In genomic region chr11:47499614-47500013, GRCh38 we compare ENCODE assay signal across 11 cellular contexts. TPM values are rescaled to one million over a fixed set of nuclear protein-coding genes. Genes with fewer than 3 reads are reported as not detected.
DNase-seq lines count a peak whose midpoint lies in the region; ATAC-seq and TF ChIP-seq lines count a peak whose summit lies in the region.
"Had no signal": no experiment of that assay in that cellular context is flagged by ENCODE, and none has a peak within 500 bp of the region (broad histone marks: within the 10 kb centered on the region; RNA-seq: fewer than 3 reads in every experiment).

No MANE protein-coding gene starts in this region.

- H3K9ac ChIP-seq in mammary epithelial cell (ENCODE audit: insufficient read depth, low read length), result no peak overlapping the region

- H3K4me1 ChIP-seq in mammary epithelial cell (ENCODE audit: insufficient read depth, low read length) (no peaks in the 10 kb centered on the region), lower lobe of right lung (peaks cover 49% of the 10 kb centered on the region), PC-9 (replicated peaks; ENCODE audit: insufficient read depth) (no peaks in the 10 kb centered on the region)

- no peak overlapping the region for H3K4me3 Mint-ChIP-seq in MCF 10A (ENCODE audit: unreplicated experiment)
- no peak overlapping the region for H3K4me3 Mint-ChIP-seq in activated CD4-positive, alpha-beta memory T cell treated with anti-CD3 and anti-CD28 coated beads, Interleukin-2, amount 10 ng/mL, durations not matched to agents 7 days and 5 days
- no peak overlapping the region for H3K4me3 Mint-ChIP-seq in type B pancreatic cell

- peaks cover 8% of the 10 kb centered on the region for H3K36me3 ChIP-seq in mammary epithelial cell (ENCODE audit: insufficient read depth, low read length)
- H3K36me3 ChIP-seq in lower lobe of right lung, result peaks cover 2% of the 10 kb centered on the region
- H3K36me3 ChIP-seq in PC-9 (ENCODE audit: low read depth), result peaks cover 20% of the 10 kb centered on the region; the same call in 1 of the 2 replicates

- H4K20me1 ChIP-seq in mammary epithelial cell (ENCODE audit: insufficient read depth, low read length) (no peaks in the 10 kb centered on the region), PC-9 (ENCODE audit: insufficient read depth) (peaks cover 69% of the 10 kb centered on the region)

- DNase-seq in MCF 10A (ENCODE audit: unreplicated experiment) (no peak), mammary epithelial cell (no peak), lower lobe of right lung (no peak), type B pancreatic cell (ENCODE audit: extremely low spot score, unreplicated experiment) (no peak), HuH-7 (ENCODE audit: low spot score) (no peak), PC-9 (no peak), COLO829 (ENCODE audit: low spot score) (no peak)
- no peak for DNase-seq in activated CD4-positive, alpha-beta memory T cell treated with anti-CD3 and anti-CD28 coated beads, Interleukin-2, amount 10 ng/mL, durations not matched to agents 7 days and 5 days
- DNase-seq: esophagus squamous epithelium, GF-D8 had no signal

- BruUV-seq in MCF 10A (replicated peaks; lab: Mats Ljungman, UMichigan), result no TSS peak
- BruUV-seq in mammary epithelial cell (replicated peaks; lab: Mats Ljungman, UMichigan), result no TSS peak
- no TSS peak for BruUV-seq in PC-9 (replicated peaks; lab: Mats Ljungman, UMichigan)

- intact Hi-C loops in MCF 10A (cut with micrococcal nuclease) (loop anchor here (5.0 kb wide), 1 partner anchor 53 kb away; the partner anchor contains the start of gene CELF1), mammary epithelial cell (cut with micrococcal nuclease) (no loop called here), lower lobe of right lung (cut with DNase I) (no loop called here), PC-9 (cut with micrococcal nuclease; ENCODE audit: unreplicated experiment) (no loop called here)

- H3K27ac Mint-ChIP-seq in MCF 10A (ENCODE audit: low read depth, unreplicated experiment) (peak overlapping the region; percentile 13), type B pancreatic cell (peak overlapping the region; percentile 24)
- H3K27ac Mint-ChIP-seq in activated CD4-positive, alpha-beta memory T cell treated with anti-CD3 and anti-CD28 coated beads, Interleukin-2, amount 10 ng/mL, durations not matched to agents 7 days and 5 days, result peak overlapping the region; percentile 1

- CTCF ChIA-PET in MCF 10A (lab: Yijun Ruan, JAX) (interaction anchor here (0.6 to 1.4 kb wide), 2 partner anchors 9 to 19 kb away, joined by 3 to 4 read pairs; no protein-coding TSS in a partner anchor), mammary epithelial cell (lab: Charles Lee; ENCODE audit: low non-redundant PET) (no interaction called here), PC-9 (lab: Charles Lee) (no interaction called here)
- CTCF ChIA-PET in activated CD4-positive, alpha-beta memory T cell treated with anti-CD3 and anti-CD28 coated beads, Interleukin-2, amount 10 ng/mL, durations not matched to agents 7 days and 5 days (lab: Charles Lee), result interaction anchor here (1.5 kb wide), 1 partner anchor 9 kb away, joined by 6 read pairs; no protein-coding TSS in a partner anchor

- H3K9me3 ChIP-seq in mammary epithelial cell (replicated peaks; ENCODE audit: insufficient read depth, low read length), result no peaks in the 10 kb centered on the region
- no peaks in the 10 kb centered on the region for H3K9me3 ChIP-seq in lower lobe of right lung
- H3K9me3 ChIP-seq in PC-9 (ENCODE audit: insufficient read depth, low read depth), result no peaks in the 10 kb centered on the region
- H3K9me3 ChIP-seq: esophagus squamous epithelium had no signal

- H3K27ac ChIP-seq in mammary epithelial cell (ENCODE audit: insufficient read depth, low read depth, low read length), result no peak overlapping the region
- H3K27ac ChIP-seq in lower lobe of right lung, result peak overlapping the region; percentile 59
- no peak overlapping the region for H3K27ac ChIP-seq in PC-9

- H3K9me3 Mint-ChIP-seq in MCF 10A (ENCODE audit: unreplicated experiment) (no peaks in the 10 kb centered on the region), type B pancreatic cell (no peaks in the 10 kb centered on the region)
- H3K9me3 Mint-ChIP-seq in activated CD4-positive, alpha-beta memory T cell treated with anti-CD3 and anti-CD28 coated beads, Interleukin-2, amount 10 ng/mL, durations not matched to agents 7 days and 5 days, result no peaks in the 10 kb centered on the region

- H3K4me3 ChIP-seq in mammary epithelial cell (replicated peaks in 1 of 3; ENCODE audit: insufficient read depth in 1 of 3, low read depth in 2 of 3, low read length in 3 of 3), result no peak overlapping the region
- no peak overlapping the region for H3K4me3 ChIP-seq in lower lobe of right lung
- no peak overlapping the region for H3K4me3 ChIP-seq in PC-9
- H3K4me3 ChIP-seq: esophagus squamous epithelium, skin epidermis had no signal

- ATAC-seq in lower lobe of right lung, result peak in 1 of 2 donors; percentile 56

- H3K27me3 ChIP-seq in mammary epithelial cell (ENCODE audit: insufficient read depth, low read length) (no peaks in the 10 kb centered on the region), lower lobe of right lung (ENCODE audit: low read depth) (no peaks in the 10 kb centered on the region), PC-9 (ENCODE audit: insufficient read depth, low read depth) (no peaks in the 10 kb centered on the region)
- H3K27me3 ChIP-seq: esophagus squamous epithelium had no signal

- H2AFZ ChIP-seq in mammary epithelial cell (ENCODE audit: low read depth, low read length), result no peak overlapping the region
- H2AFZ ChIP-seq in PC-9, result no peak overlapping the region

- WGBS in mammary epithelial cell (ENCODE audit: low coverage, missing lambda C conversion rate), result 94% methylated on average over 3 of the region's 3 CpGs

- H3K4me1 Mint-ChIP-seq in MCF 10A (ENCODE audit: insufficient read depth, unreplicated experiment) (peaks cover 9% of the 10 kb centered on the region), type B pancreatic cell (ENCODE audit: unreplicated experiment) (peaks cover 34% of the 10 kb centered on the region)
- peaks cover 31% of the 10 kb centered on the region for H3K4me1 Mint-ChIP-seq in activated CD4-positive, alpha-beta memory T cell treated with anti-CD3 and anti-CD28 coated beads, Interleukin-2, amount 10 ng/mL, durations not matched to agents 7 days and 5 days

- peaks cover 99% of the 10 kb centered on the region for H3K79me2 ChIP-seq in mammary epithelial cell (ENCODE audit: insufficient read depth, low read length)
- peaks cover 96% of the 10 kb centered on the region for H3K79me2 ChIP-seq in PC-9 (ENCODE audit: low read depth)

- dilution Hi-C loops in mammary epithelial cell (cut with HindIII; ENCODE audit: low sequenced_read_pairs), result no loop called here

- in situ Hi-C loops in mammary epithelial cell (cut with MboI; ENCODE audit: low sequenced_read_pairs in 2 of 2), result no loop called here

- TF ChIP-seq CTCF in MCF 10A (IDR thresholded peaks at IDR 0.05; ENCODE audit: unreplicated experiment), result no peak
- TF ChIP-seq CTCF in mammary epithelial cell (conservative IDR thresholded peaks at IDR 0.05 in 1 of 2, IDR thresholded peaks at IDR 0.05 in 1 of 2; ENCODE audit: extremely low read depth in 1 of 2, insufficient read depth in 1 of 2, low read depth in 1 of 2, low read length in 2 of 2), result no peak
- no peak for TF ChIP-seq CTCF in lower lobe of right lung (IDR thresholded peaks at IDR 0.05)
- TF ChIP-seq CTCF in type B pancreatic cell (conservative IDR thresholded peaks at IDR 0.05), result no peak
- no peak for TF ChIP-seq CTCF in PC-9 (conservative IDR thresholded peaks at IDR 0.05)

- H3K4me2 ChIP-seq in mammary epithelial cell (ENCODE audit: insufficient read depth, low read depth, low read length), result no peak overlapping the region
- no peak overlapping the region for H3K4me2 ChIP-seq in PC-9

- POLR2A ChIA-PET in MCF 10A (lab: Yijun Ruan, JAX), result interaction anchor here (3.9 kb wide), 1 partner anchor 11 kb away, joined by 17 read pairs; no protein-coding TSS in a partner anchor
- POLR2A ChIA-PET in activated CD4-positive, alpha-beta memory T cell treated with anti-CD3 and anti-CD28 coated beads, Interleukin-2, amount 10 ng/mL, durations not matched to agents 7 days and 5 days (lab: Charles Lee), result interaction anchor here (0.6 kb wide), 1 partner anchor 128 kb away, joined by 3 read pairs; no protein-coding TSS in a partner anchor
- POLR2A ChIA-PET in PC-9 (lab: Charles Lee; ENCODE audit: unreplicated experiment), result no interaction called here

- H3K27me3 Mint-ChIP-seq in MCF 10A (ENCODE audit: insufficient read depth, unreplicated experiment) (no peaks in the 10 kb centered on the region), type B pancreatic cell (no peaks in the 10 kb centered on the region)
- H3K27me3 Mint-ChIP-seq in activated CD4-positive, alpha-beta memory T cell treated with anti-CD3 and anti-CD28 coated beads, Interleukin-2, amount 10 ng/mL, durations not matched to agents 7 days and 5 days, result no peaks in the 10 kb centered on the region

- peaks cover 18% of the 10 kb centered on the region for H3K36me3 Mint-ChIP-seq in MCF 10A (ENCODE audit: insufficient read depth, unreplicated experiment)
- H3K36me3 Mint-ChIP-seq in activated CD4-positive, alpha-beta memory T cell treated with anti-CD3 and anti-CD28 coated beads, Interleukin-2, amount 10 ng/mL, durations not matched to agents 7 days and 5 days (ENCODE audit: low read depth), result peaks cover 30% of the 10 kb centered on the region
- H3K36me3 Mint-ChIP-seq in type B pancreatic cell, result no peaks in the 10 kb centered on the region

- H3K9me2 ChIP-seq in PC-9 (ENCODE audit: insufficient read depth), result no peaks in the 10 kb centered on the region

- peaks cover 28% of the 10 kb centered on the region for H3F3A ChIP-seq in PC-9 (ENCODE audit: insufficient read depth, low read depth)

RNA-seq across cellular contexts. Expression of gene RAPSN, which starts 50.7 kb away (rescaled TPM):
- total RNA-seq in MCF 10A (2022), result 0.51 and 0.64 TPM in 2 replicates
- under 1 TPM; 0.17 to 0.99 TPM for total RNA-seq in mammary epithelial cell
- polyA plus RNA-seq in mammary epithelial cell, result 0.05 TPM
- not detected for polyA minus RNA-seq in mammary epithelial cell
- total RNA-seq in activated CD4-positive, alpha-beta memory T cell treated with anti-CD3 and anti-CD28 coated beads, Interleukin-2, amount 10 ng/mL, durations not matched to agents 7 days and 5 days, result under 1 TPM; 0.30 to 0.65 TPM
- total RNA-seq in lower lobe of right lung, result 1.2 TPM
- total RNA-seq in type B pancreatic cell (ENCODE audit: low replicate concordance), result 0.19 and 0.39 TPM in 2 replicates
- total RNA-seq in PC-9 (2021), result 5.4 and 7.3 TPM in 2 replicates

RNA-seq across cellular contexts. Expression of gene CELF1, which starts 53.3 kb away (rescaled TPM):
- 173 and 189 TPM in 2 replicates for total RNA-seq in MCF 10A (2022)
- total RNA-seq in mammary epithelial cell, result 100 to 1,000 TPM; 113 to 129 TPM
- polyA plus RNA-seq in mammary epithelial cell, result 75.6 TPM
- polyA minus RNA-seq in mammary epithelial cell, result 96.1 TPM
- total RNA-seq in activated CD4-positive, alpha-beta memory T cell treated with anti-CD3 and anti-CD28 coated beads, Interleukin-2, amount 10 ng/mL, durations not matched to agents 7 days and 5 days, result 100 to 1,000 TPM; 104 to 105 TPM
- total RNA-seq in lower lobe of right lung, result 105 TPM
- 97.8 and 125 TPM in 2 replicates for total RNA-seq in type B pancreatic cell (ENCODE audit: low replicate concordance)
- total RNA-seq in PC-9 (2021), result 115 and 165 TPM in 2 replicates

Comparison
In these comparisons a context has a peak if more than half of its experiments do, and no peak if none do; other contexts are left out.
1. CTCF ChIA-PET loops: an anchor here in MCF 10A (0.6 to 1.4 kb wide) and activated CD4-positive, alpha-beta memory T cell treated with anti-CD3 and anti-CD28 coated beads, Interleukin-2, amount 10 ng/mL, durations not matched to agents 7 days and 5 days (1.5 kb wide); none called in mammary epithelial cell and PC-9.